Comparison of ENCODE assay signal across 15 cellular contexts in genomic region chr4:88352062-88352461, GRCh38. TPM values are rescaled to one million over a fixed set of nuclear protein-coding genes. Genes with fewer than 3 reads are reported as not detected.
DNase-seq lines count a peak whose midpoint lies in the region; ATAC-seq and TF ChIP-seq lines count a peak whose summit lies in the region.
"Had no signal": no experiment of that assay in that cellular context is flagged by ENCODE, and none has a peak within 500 bp of the region (broad histone marks: within the 10 kb centered on the region; RNA-seq: fewer than 3 reads in every experiment).

No MANE protein-coding gene starts in this region.

- H3K9me3 ChIP-seq in mammary epithelial cell (replicated peaks; ENCODE audit: insufficient read depth, low read length) = no peaks in the 10 kb centered on the region
- H3K9me3 ChIP-seq: neutrophil had no signal

- H3K4me3 ChIP-seq in mammary epithelial cell (replicated peaks in 1 of 3; ENCODE audit: insufficient read depth in 1 of 3, low read depth in 2 of 3, low read length in 3 of 3) = no peak overlapping the region

- H3K9ac ChIP-seq in mammary epithelial cell (ENCODE audit: insufficient read depth, low read length) = no peak overlapping the region

- 0% methylated on average over 3 of the region's 3 CpGs for WGBS in mammary epithelial cell (ENCODE audit: low coverage, missing lambda C conversion rate)

- H4K20me1 ChIP-seq in mammary epithelial cell (ENCODE audit: insufficient read depth, low read length) = no peaks in the 10 kb centered on the region

- in situ Hi-C loops in mammary epithelial cell (cut with MboI; ENCODE audit: low sequenced_read_pairs in 2 of 2) = no loop called here

- CTCF ChIA-PET in mammary epithelial cell (lab: Charles Lee; ENCODE audit: low non-redundant PET) = no interaction called here

- ATAC-seq in GM18520 (IDR thresholded peaks at IDR 0.05; ENCODE audit: unreplicated experiment) = no peak
- ATAC-seq: CD8-positive, alpha-beta T cell; left colon; Panc1 had no signal

- intact Hi-C loops in mammary epithelial cell (cut with micrococcal nuclease) = no loop called here
- intact Hi-C loops in posterior vena cava (cut with DNase I) = no loop called here

- DNase-seq in AG09319 (ENCODE audit: extremely low read depth, low read depth) = peak; percentile 20
- peak; percentile 43 for DNase-seq in HS-27A (ENCODE audit: low read depth)
- DNase-seq in mammary epithelial cell = peak; percentile 48
- peak; percentile 57 for DNase-seq in kidney tubule cell (ENCODE audit: low spot score)
- DNase-seq in SHP77 treated with DMSO at 0.1 percent for 48 hours (lab: John Stamatoyannopoulos, UW) = no peak
- no peak for DNase-seq in posterior vena cava (ENCODE audit: low spot score)
- DNase-seq in NCI-H345 treated with DMSO at 0.1 percent for 48 hours (lab: John Stamatoyannopoulos, UW; ENCODE audit: unreplicated experiment) = no peak
- DNase-seq: activated T-cell treated with anti-CD3 and anti-CD28 coated beads for 4 hours; anterior cingulate cortex; CD8-positive, alpha-beta T cell; left colon had no signal

- dilution Hi-C loops in mammary epithelial cell (cut with HindIII; ENCODE audit: low sequenced_read_pairs) = no loop called here

- no peak overlapping the region for H3K27ac ChIP-seq in mammary epithelial cell (ENCODE audit: insufficient read depth, low read depth, low read length)
- H3K27ac ChIP-seq: neutrophil, VCaP had no signal

- H3K36me3 ChIP-seq in mammary epithelial cell (ENCODE audit: insufficient read depth, low read length) = no peaks in the 10 kb centered on the region
- H3K36me3 ChIP-seq: neutrophil had no signal

- peak overlapping the region; percentile 7 for H3K4me2 ChIP-seq in mammary epithelial cell (ENCODE audit: insufficient read depth, low read depth, low read length)

- H3K4me1 ChIP-seq in mammary epithelial cell (ENCODE audit: insufficient read depth, low read length) = peaks cover 11% of the 10 kb centered on the region

- TF ChIP-seq CTCF in AG09319 (IDR thresholded peaks at IDR 0.05; ENCODE audit: low read depth, low read length) = no peak
- peak in 1 of 2 donors; percentile 31 for TF ChIP-seq CTCF in mammary epithelial cell (conservative IDR thresholded peaks at IDR 0.05 in 1 of 2, IDR thresholded peaks at IDR 0.05 in 1 of 2; ENCODE audit: extremely low read depth in 1 of 2, insufficient read depth in 1 of 2, low read depth in 1 of 2, low read length in 2 of 2)

- no peaks in the 10 kb centered on the region for H3K79me2 ChIP-seq in mammary epithelial cell (ENCODE audit: insufficient read depth, low read length)

- H3K27me3 ChIP-seq in mammary epithelial cell (ENCODE audit: insufficient read depth, low read length) = no peaks in the 10 kb centered on the region
- H3K27me3 ChIP-seq: neutrophil had no signal

- peak overlapping the region; percentile 78 for H2AFZ ChIP-seq in mammary epithelial cell (ENCODE audit: low read depth, low read length)

- no TSS peak for BruUV-seq in mammary epithelial cell (replicated peaks; lab: Mats Ljungman, UMichigan)

RNA-seq across cellular contexts. Expression of gene HERC6, which starts 26.6 kb away (rescaled TPM):
- total RNA-seq in mammary epithelial cell (10 to 100 TPM in 1 of 2 donors, 1 to 10 TPM in 1; 7.6 to 10.2 TPM), posterior vena cava (1 to 10 TPM; 6.2 to 7.3 TPM)
- polyA plus RNA-seq in mammary epithelial cell = 7.0 TPM
- polyA minus RNA-seq in mammary epithelial cell = 1.9 TPM

Comparison
In these comparisons a context has a peak if more than half of its experiments do, and no peak if none do; other contexts are left out.
1. DNase-seq: peak in AG09319 (single experiment), HS-27A (single experiment), mammary epithelial cell (single experiment) and kidney tubule cell (single experiment); none in SHP77 treated with DMSO at 0.1 percent for 48 hours (single experiment), posterior vena cava (single experiment) and NCI-H345 treated with DMSO at 0.1 percent for 48 hours (single experiment).